19 cellular contexts compared by ENCODE assay signal in genomic region chr16:74450967-74451760, GRCh38. TPM values are rescaled to one million over a fixed set of nuclear protein-coding genes. Genes with fewer than 3 reads are reported as not detected.
A peak's percentile ranks its signal among the peaks of the same experiment; 100 is the strongest.
DNase-seq lines count a peak whose midpoint lies in the region; ATAC-seq, FAIRE-seq and TF ChIP-seq lines count a peak whose summit lies in the region.
"Had no signal": no experiment of that assay in that cellular context is flagged by ENCODE, and none has a peak within 500 bp of the region (broad histone marks: within the 10 kb centered on the region; RNA-seq: fewer than 3 reads in every experiment).

No MANE protein-coding gene starts in this region.

- no peak for TF ChIP-seq CTCF in type B pancreatic cell (conservative IDR thresholded peaks at IDR 0.05)

- H3K9me3 Mint-ChIP-seq in dendritic cell treated with granulocyte-macrophage colony-stimulating factor and Interleukin-4, amounts not matched to agents 40 ng/mL and 50 ng/mL, for 4 days: no peaks in the 10 kb centered on the region
- no peaks in the 10 kb centered on the region for H3K9me3 Mint-ChIP-seq in type B pancreatic cell

- ATAC-seq in GM21786 (IDR thresholded peaks at IDR 0.05; ENCODE audit: unreplicated experiment): no peak

- H3K4me2 ChIP-seq in BLaER1: peak overlapping the region; percentile 82

- FAIRE-seq in HTR-8/SVneo (lab: Jason Lieb, UNC): peak; percentile 16
- FAIRE-seq: H54 had no signal

- H3K27ac ChIP-seq in BLaER1: peak overlapping the region; percentile 70

- H3K36me3 ChIP-seq in BLaER1: peaks cover 76% of the 10 kb centered on the region

- no peaks in the 10 kb centered on the region for H3K27me3 ChIP-seq in BLaER1
- H3K27me3 ChIP-seq: SJSA1 had no signal

- no peaks in the 10 kb centered on the region for H3K9me3 ChIP-seq in BLaER1
- H3K9me3 ChIP-seq: SJSA1 had no signal

- H3K27me3 Mint-ChIP-seq in dendritic cell treated with granulocyte-macrophage colony-stimulating factor and Interleukin-4, amounts not matched to agents 40 ng/mL and 50 ng/mL, for 4 days: no peaks in the 10 kb centered on the region
- H3K27me3 Mint-ChIP-seq in type B pancreatic cell: no peaks in the 10 kb centered on the region

- H3K27ac Mint-ChIP-seq in dendritic cell treated with granulocyte-macrophage colony-stimulating factor and Interleukin-4, amounts not matched to agents 40 ng/mL and 50 ng/mL, for 4 days: peak overlapping the region; percentile 91
- H3K27ac Mint-ChIP-seq in type B pancreatic cell: no peak overlapping the region

- H3K4me1 ChIP-seq in BLaER1: peaks cover 77% of the 10 kb centered on the region

- DNase-seq in HTR-8/SVneo (ENCODE audit: insufficient read length, low spot score) (no peak), posterior vena cava (ENCODE audit: low spot score) (peak; percentile 56), iPS-NIHi7 (ENCODE audit: extremely low spot score) (no peak), type B pancreatic cell (ENCODE audit: extremely low spot score, unreplicated experiment) (no peak), SW480 (ENCODE audit: low spot score) (no peak)
- DNase-seq: ACHN, DMS 273 treated with DMSO at 0.1 percent for 48 hours, Karpas-422, NCI-H1417, NCI-H1930, NCI-H2171, NCI-H510A treated with DMSO at 0.1 percent for 48 hours had no signal

- no peak overlapping the region for H3K4me3 Mint-ChIP-seq in dendritic cell treated with granulocyte-macrophage colony-stimulating factor and Interleukin-4, amounts not matched to agents 40 ng/mL and 50 ng/mL, for 4 days
- no peak overlapping the region for H3K4me3 Mint-ChIP-seq in type B pancreatic cell

- intact Hi-C loops in dendritic cell treated with granulocyte-macrophage colony-stimulating factor and Interleukin-4, amounts not matched to agents 40 ng/mL and 50 ng/mL, for 4 days (cut with micrococcal nuclease): no loop called here
- intact Hi-C loops in posterior vena cava (cut with DNase I): no loop called here

- H3K36me3 Mint-ChIP-seq in dendritic cell treated with granulocyte-macrophage colony-stimulating factor and Interleukin-4, amounts not matched to agents 40 ng/mL and 50 ng/mL, for 4 days (ENCODE audit: low read depth): peaks cover 77% of the 10 kb centered on the region
- H3K36me3 Mint-ChIP-seq in type B pancreatic cell: peaks cover 44% of the 10 kb centered on the region

- H4K20me1 ChIP-seq in BLaER1: peaks cover 38% of the 10 kb centered on the region

- peaks cover 49% of the 10 kb centered on the region for H3K4me1 Mint-ChIP-seq in dendritic cell treated with granulocyte-macrophage colony-stimulating factor and Interleukin-4, amounts not matched to agents 40 ng/mL and 50 ng/mL, for 4 days (ENCODE audit: low read depth)
- no peaks in the 10 kb centered on the region for H3K4me1 Mint-ChIP-seq in type B pancreatic cell (ENCODE audit: unreplicated experiment)

- no peak overlapping the region for H3K4me3 ChIP-seq in BLaER1
- H3K4me3 ChIP-seq: SJSA1 had no signal

- H3K9ac ChIP-seq in BLaER1: no peak overlapping the region

RNA-seq across cellular contexts. Expression of gene CLEC18B, which starts 29.9 kb away (rescaled TPM):
- total RNA-seq in posterior vena cava: under 1 TPM; 0.52 to 0.60 TPM
- 0.69 and 8.2 TPM in 2 replicates for total RNA-seq in type B pancreatic cell (ENCODE audit: low replicate concordance)
- total RNA-seq: Daoy, RPMI7951, SJSA1 had no signal
